12 cellular contexts compared by ENCODE assay signal in genomic region chr16:71817690-71818089, GRCh38. TPM values are rescaled to one million over a fixed set of nuclear protein-coding genes. Genes with fewer than 3 reads are reported as not detected.
A peak's percentile ranks its signal among the peaks of the same experiment; 100 is the strongest.
DNase-seq lines count a peak whose midpoint lies in the region; ATAC-seq, FAIRE-seq and TF ChIP-seq lines count a peak whose summit lies in the region.
"Had no signal": no experiment of that assay in that cellular context is flagged by ENCODE, and none has a peak within 500 bp of the region (broad histone marks: within the 10 kb centered on the region; RNA-seq: fewer than 3 reads in every experiment).

No MANE protein-coding gene starts in this region.

- in situ Hi-C loops in IMR-90 (cut with MboI; ENCODE audit: low sequenced_read_pairs), result no loop called here

- dilution Hi-C loops in IMR-90 (cut with HindIII; ENCODE audit: low sequenced_read_pairs, unreplicated experiment), result no loop called here

- TF ChIP-seq POLR2A in IMR-90 (IDR thresholded peaks at IDR 0.05; ENCODE audit: low read depth, low read length), result no peak

- H3K9ac ChIP-seq in IMR-90 (ENCODE audit: low read depth, low read length) (no peak overlapping the region), colonic mucosa (ENCODE audit: low read depth in 2 of 2, low read length in 2 of 2) (peak overlapping the region in 1 of 2 donors; percentile 24), skeletal muscle tissue (ENCODE audit: low read depth in 1 of 3, low read length in 3 of 3) (peak overlapping the region in 2 of 3 donors; percentile 2 to 61)

- no peak for FAIRE-seq in pancreas (lab: Jason Lieb, UNC)
- FAIRE-seq: endometrium had no signal

- no peak overlapping the region for H3K56ac ChIP-seq in IMR-90 (ENCODE audit: extremely low read depth, insufficient read depth, low read length)

- peak overlapping the region; percentile 87 for H2BK20ac ChIP-seq in IMR-90 (ENCODE audit: low read depth, low read length)

- intact Hi-C loops in IMR-90 (cut with micrococcal nuclease), result no loop called here
- intact Hi-C loops in colonic mucosa (cut with DNase I), result no loop called here
- intact Hi-C loops in pancreas (cut with DNase I), result no loop called here

- no TSS peak for BruUV-seq in IMR-90 (replicated peaks; lab: Mats Ljungman, UMichigan)

- H3K9me3 ChIP-seq in IMR-90 (ENCODE audit: control insufficient read depth, insufficient read depth, low read length) (no peaks in the 10 kb centered on the region), colonic mucosa (no peaks in the 10 kb centered on the region), skeletal muscle tissue (ENCODE audit: control insufficient read depth in 3 of 3, low read length in 3 of 3) (no peaks in the 10 kb centered on the region), pancreas (no peaks in the 10 kb centered on the region)

- H2BK15ac ChIP-seq in IMR-90 (ENCODE audit: low read depth, low read length), result peak overlapping the region; percentile 88; the same call in 1 of the 3 replicates

- H3K36me3 ChIP-seq in IMR-90 (ENCODE audit: control insufficient read depth, insufficient read depth, low read length), result no peaks in the 10 kb centered on the region
- no peaks in the 10 kb centered on the region for H3K36me3 ChIP-seq in colonic mucosa
- no peaks in the 10 kb centered on the region for H3K36me3 ChIP-seq in skeletal muscle tissue (ENCODE audit: control insufficient read depth in 3 of 3, insufficient read depth in 3 of 3, low read length in 3 of 3)
- H3K36me3 ChIP-seq in pancreas, result no peaks in the 10 kb centered on the region

- H3K4me3 ChIP-seq in IMR-90 (ENCODE audit: insufficient read depth, low read depth, low read length), result no peak overlapping the region
- peak overlapping the region; percentile 4 for H3K4me3 ChIP-seq in colonic mucosa
- H3K4me3 ChIP-seq in skeletal muscle tissue (ENCODE audit: low read length in 3 of 3), result peak overlapping the region; percentile 33 to 56 (median 52)
- no peak overlapping the region for H3K4me3 ChIP-seq in pancreas

- peak overlapping the region; percentile 81 for H2AFZ ChIP-seq in IMR-90 (replicated peaks; ENCODE audit: low read length, poor library complexity)

- H4K91ac ChIP-seq in IMR-90 (ENCODE audit: insufficient read depth, low read depth, low read length), result peak overlapping the region; percentile 89

- H3K27ac ChIP-seq in IMR-90 (ENCODE audit: insufficient read depth, low read length), result peak overlapping the region; percentile 33; the same call in 1 of the 2 replicates
- H3K27ac ChIP-seq in colonic mucosa, result peak overlapping the region; percentile 17
- H3K27ac ChIP-seq in skeletal muscle tissue (ENCODE audit: low read depth, low read length), result peak overlapping the region; percentile 39
- no peak overlapping the region for H3K27ac ChIP-seq in pancreas

- H3K79me1 ChIP-seq in IMR-90 (ENCODE audit: low read depth in 1 of 2, low read length in 2 of 2), result peaks cover 0 to 7% of the 10 kb centered on the region in 2 experiments; a peak in 2 of 4 replicates

- POLR2A ChIA-PET in IMR-90 (lab: Charles Lee; ENCODE audit: unreplicated experiment), result no interaction called here

- peak overlapping the region; percentile 90 for H2BK120ac ChIP-seq in IMR-90 (ENCODE audit: low read depth, low read length)

- H3K14ac ChIP-seq in IMR-90 (replicated peaks; ENCODE audit: low read depth, low read length), result peak overlapping the region; percentile 79; the same call in 1 of the 2 replicates

- peak overlapping the region; percentile 93 for H3K4ac ChIP-seq in IMR-90 (ENCODE audit: low read depth, low read length)

- ATAC-seq in IMR-90 (ENCODE audit: low read depth) (no peak), HG03439 (IDR thresholded peaks at IDR 0.05; ENCODE audit: unreplicated experiment) (no peak), pancreas (no peak)
- ATAC-seq: left colon had no signal

- no peak for TF ChIP-seq RAD21 in IMR-90 (IDR thresholded peaks at IDR 0.05; ENCODE audit: low read length)

- peak overlapping the region; percentile 76 for H2AK5ac ChIP-seq in IMR-90 (ENCODE audit: low read depth, low read length)

- DNase-seq in ELR (ENCODE audit: low read depth) (peak; percentile 17), IMR-90 (peak; percentile 28), colonic mucosa (no peak), SIG-M5 treated with dmso at 0.1 percent for 504 hours (lab: John Stamatoyannopoulos, UW; ENCODE audit: unreplicated experiment) (no peak), pancreas (no peak), NCI-H2081 (lab: John Stamatoyannopoulos, UW) (no peak)
- DNase-seq: NCI-H1417, SIG-M5 had no signal

- peak overlapping the region; percentile 88 for H2AK9ac ChIP-seq in IMR-90 (replicated peaks; ENCODE audit: low read depth, low read length, poor library complexity)

- CTCF ChIA-PET in IMR-90 (lab: Yijun Ruan, JAX), result interaction anchor here (1.0 to 1.2 kb wide), 2 partner anchors 10 to 23 kb away, joined by 3 to 4 read pairs; no protein-coding TSS in a partner anchor

- peak overlapping the region in 1 of 2 experiments; percentile 68; a peak in 1 of 4 replicates for H4K8ac ChIP-seq in IMR-90 (ENCODE audit: low read depth in 2 of 2, low read length in 2 of 2)

- no peaks in the 10 kb centered on the region for H4K20me1 ChIP-seq in IMR-90 (ENCODE audit: insufficient read depth, low read length)

- H3K23ac ChIP-seq in IMR-90 (ENCODE audit: low read depth, low read length), result peak overlapping the region; percentile 73; the same call in 1 of the 2 replicates

- H3K4me1 ChIP-seq in IMR-90 (ENCODE audit: control insufficient read depth, insufficient read depth, low read length), result peaks cover 8% of the 10 kb centered on the region
- no peaks in the 10 kb centered on the region for H3K4me1 ChIP-seq in colonic mucosa
- peaks cover 3 to 10% (median 4%) of the 10 kb centered on the region in 3 donors for H3K4me1 ChIP-seq in skeletal muscle tissue (ENCODE audit: control insufficient read depth in 3 of 3, insufficient read depth in 3 of 3, low read length in 3 of 3)
- H3K4me1 ChIP-seq in pancreas, result no peaks in the 10 kb centered on the region

- WGBS in IMR-90 (ENCODE audit: extremely low coverage in 2 of 2, insufficient read length in 1 of 2), 2 experiments, result no CpG with 5 or more reads among the region's 2 CpGs
- WGBS in pancreas, 2 donors, result 68 to 77% methylated on average over 2 of the region's 2 CpGs

- peak overlapping the region; percentile 61; the same call in 1 of the 2 replicates for H3K18ac ChIP-seq in IMR-90 (ENCODE audit: low read depth, low read length)

- H3K27me3 ChIP-seq in IMR-90 (ENCODE audit: control insufficient read depth, insufficient read depth, low read length) (no peaks in the 10 kb centered on the region), colonic mucosa (no peaks in the 10 kb centered on the region), skeletal muscle tissue (ENCODE audit: control insufficient read depth in 3 of 3, insufficient read depth in 3 of 3, low read length in 3 of 3) (no peaks in the 10 kb centered on the region), pancreas (no peaks in the 10 kb centered on the region)

- H4K5ac ChIP-seq in IMR-90 (ENCODE audit: low read depth, low read length), result no peak overlapping the region

- TF ChIP-seq CTCF in IMR-90 (conservative IDR thresholded peaks at IDR 0.05; ENCODE audit: low read depth, low read length) (no peak), colonic mucosa (IDR thresholded peaks at IDR 0.05) (no peak), pancreas (IDR thresholded peaks at IDR 0.05) (no peak)

- peaks cover 8% of the 10 kb centered on the region for H3K9me1 ChIP-seq in IMR-90 (ENCODE audit: insufficient read depth, low read length)

- H2BK5ac ChIP-seq in IMR-90 (ENCODE audit: low read depth, low read length, poor library complexity, severe bottlenecking), result peak overlapping the region; percentile 69

- H3K4me2 ChIP-seq in IMR-90 (ENCODE audit: low read depth, low read length), result peak overlapping the region; percentile 21

TF ChIP-seq in IMR-90, 13 proteins besides CTCF, POLR2A, EP300 and RAD21 (continues in another document):
- no peak for TF ChIP-seq RCOR1 (IDR thresholded peaks at IDR 0.05; ENCODE audit: insufficient replicate concordance, low read length)
- TF ChIP-seq MXI1 (IDR thresholded peaks at IDR 0.05; ENCODE audit: borderline replicate concordance, low read depth, low read length), result no peak
- no peak for TF ChIP-seq MAFK (IDR thresholded peaks at IDR 0.05; ENCODE audit: low read depth, low read length)
- TF ChIP-seq CEBPB (IDR thresholded peaks at IDR 0.05; ENCODE audit: low read depth, low read length), result no peak
- no peak for TF ChIP-seq NFE2L2 (IDR thresholded peaks at IDR 0.05; ENCODE audit: low read depth, low read length)
- no peak for TF ChIP-seq SMC3 (IDR thresholded peaks at IDR 0.05; ENCODE audit: low read depth, low read length)
- TF ChIP-seq, protein P1, sequence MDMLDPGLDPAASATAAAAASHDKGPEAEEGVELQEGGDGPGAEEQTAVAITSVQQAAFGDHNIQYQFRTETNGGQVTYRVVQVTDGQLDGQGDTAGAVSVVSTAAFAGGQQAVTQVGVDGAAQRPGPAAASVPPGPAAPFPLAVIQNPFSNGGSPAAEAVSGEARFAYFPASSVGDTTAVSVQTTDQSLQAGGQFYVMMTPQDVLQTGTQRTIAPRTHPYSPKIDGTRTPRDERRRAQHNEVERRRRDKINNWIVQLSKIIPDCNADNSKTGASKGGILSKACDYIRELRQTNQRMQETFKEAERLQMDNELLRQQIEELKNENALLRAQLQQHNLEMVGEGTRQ (IDR thresholded peaks at IDR 0.05; ENCODE audit: low read depth, low read length), result no peak
- no peak for TF ChIP-seq MAZ (IDR thresholded peaks at IDR 0.05; ENCODE audit: borderline replicate concordance, low read depth, low read length)
- no peak for TF ChIP-seq CHD1 (IDR thresholded peaks at IDR 0.05; ENCODE audit: low read depth, low read length)
- TF ChIP-seq BHLHE40 (IDR thresholded peaks at IDR 0.05; ENCODE audit: low read depth, low read length), result no peak
- no peak for TF ChIP-seq FOS (IDR thresholded peaks at IDR 0.05; ENCODE audit: low read depth, low read length)

RNA-seq across cellular contexts. Expression of gene AP1G1, which starts 9.1 kb away (rescaled TPM):
- 86.1 and 86.7 TPM in 2 replicates for total RNA-seq in IMR-90 (2012; rRNA removed)
- polyA plus RNA-seq in IMR-90 (2012; rRNA removed), result 45.7 and 48.3 TPM in 2 replicates
- polyA plus RNA-seq in IMR-90 (2012; cell fraction: cytosol; rRNA removed), result 20.5 and 25.0 TPM in 2 replicates
- 22.9 and 121 TPM in 2 replicates for polyA plus RNA-seq in IMR-90 (2012; cell fraction: nucleus; rRNA removed; ENCODE audit: low replicate concordance)
- 100 to 1,000 TPM; 101 to 102 TPM for total RNA-seq in colonic mucosa
- total RNA-seq in skeletal muscle tissue, result 61.1 TPM
- 10 to 100 TPM; 31.6 to 50.8 (median 39.8) TPM for total RNA-seq in pancreas
- 10 to 100 TPM; 15.3 to 27.6 TPM for polyA plus RNA-seq in pancreas

RNA-seq across cellular contexts. Expression of gene ATXN1L, which starts 28.1 kb away (rescaled TPM):
- total RNA-seq in IMR-90 (2012; rRNA removed), result 5.2 and 5.8 TPM in 2 replicates
- 8.0 and 9.2 TPM in 2 replicates for polyA plus RNA-seq in IMR-90 (2012; rRNA removed)
- polyA plus RNA-seq in IMR-90 (2012; cell fraction: cytosol; rRNA removed), result 2.8 and 3.7 TPM in 2 replicates
- polyA plus RNA-seq in IMR-90 (2012; cell fraction: nucleus; rRNA removed; ENCODE audit: low replicate concordance), result 14.7 and 27.7 TPM in 2 replicates
- total RNA-seq in colonic mucosa, result 10 to 100 TPM; 19.4 to 26.1 TPM
- total RNA-seq in skeletal muscle tissue, result 12.0 TPM
- 10 to 100 TPM; 10.2 to 17.4 (median 12.4) TPM for total RNA-seq in pancreas
- 1 to 10 TPM; 5.5 to 6.2 TPM for polyA plus RNA-seq in pancreas

Comparison
In these comparisons a context has a peak if more than half of its experiments do, and no peak if none do; other contexts are left out.
1. DNase-seq: peak in ELR (single experiment) and IMR-90 (single experiment); none in colonic mucosa (single experiment), SIG-M5 treated with dmso at 0.1 percent for 504 hours (single experiment), pancreas (0 of 6) and NCI-H2081 (0 of 2).
2. H3K27ac ChIP-seq: peak in IMR-90 (single experiment), colonic mucosa (single experiment) and skeletal muscle tissue (single experiment); none in pancreas (0 of 4).
3. H3K4me3 ChIP-seq: peak in colonic mucosa (single experiment) and skeletal muscle tissue (3 of 3); none in IMR-90 (single experiment) and pancreas (0 of 4).